ENCODE assay signal across 19 cellular contexts in the genomic region with DNA sequence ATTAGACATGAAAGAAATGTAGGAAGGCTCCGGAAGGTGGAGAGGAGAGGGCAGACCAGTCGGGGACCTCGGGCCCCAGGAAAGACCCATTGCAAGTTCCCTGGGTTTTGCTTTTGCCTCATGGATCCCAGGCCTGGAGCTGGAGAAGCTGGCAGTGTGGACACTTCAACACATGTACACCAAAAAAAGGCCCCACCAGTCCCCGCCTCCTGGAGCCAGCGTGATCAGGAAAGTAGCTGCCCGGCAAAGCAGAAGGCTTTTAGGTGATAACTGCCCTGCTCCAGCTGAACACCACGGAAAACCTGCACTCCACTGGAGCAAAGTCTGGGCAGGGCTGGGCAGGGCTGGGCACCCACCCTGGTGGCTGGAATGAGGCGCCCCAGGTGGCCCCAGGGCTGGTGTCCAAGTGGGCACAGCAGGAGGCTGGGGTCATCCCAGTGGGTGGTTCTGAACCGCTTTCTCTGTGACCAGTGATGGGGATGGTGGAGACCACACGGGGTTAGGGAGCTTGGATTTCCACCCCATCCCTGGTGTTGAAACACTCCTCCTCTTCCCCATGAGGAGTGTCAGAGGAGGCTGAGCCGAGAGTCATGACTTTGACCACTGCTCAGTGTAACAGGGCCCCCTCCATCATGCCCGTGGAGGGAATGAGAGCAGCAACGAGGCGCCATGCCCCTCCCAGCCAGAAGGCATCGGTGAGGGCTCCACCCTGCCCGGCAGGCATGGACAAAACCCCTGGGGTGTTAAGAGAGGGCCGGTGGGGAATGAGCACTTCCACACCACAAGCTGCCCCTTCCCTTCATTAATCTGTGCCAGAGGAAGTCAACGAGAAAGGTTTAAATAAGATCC. TPM values are rescaled to one million over a fixed set of nuclear protein-coding genes. Genes with fewer than 3 reads are reported as not detected.
DNase-seq lines count a peak whose midpoint lies in the region; ATAC-seq, FAIRE-seq and TF ChIP-seq lines count a peak whose summit lies in the region.
"Had no signal": no experiment of that assay in that cellular context is flagged by ENCODE, and none has a peak within 500 bp of the region (broad histone marks: within the 10 kb centered on the region; RNA-seq: fewer than 3 reads in every experiment).

No MANE protein-coding gene starts in this region.

- no peaks in the 10 kb centered on the region for H3K4me1 ChIP-seq in kidney (ENCODE audit: control insufficient read depth in 1 of 2, insufficient read depth in 1 of 2, low read depth in 1 of 2, low read length in 2 of 2)
- H3K4me1 ChIP-seq in sigmoid colon, result no peaks in the 10 kb centered on the region
- H3K4me1 ChIP-seq: HAP-1 had no signal

- no peak for TF ChIP-seq POLR2A in sigmoid colon (IDR thresholded peaks at IDR 0.05)

- DNase-seq in activated CD8-positive, alpha-beta memory T cell treated with anti-CD3 and anti-CD28 coated beads, Interleukin-2, amount 50 U/mL, for 48 hours, result peak; percentile 20
- DNase-seq in activated CD8-positive, alpha-beta memory T cell treated with anti-CD3 and anti-CD28 coated beads, Interleukin-2, amount 50 U/mL, for 4 hours, result no peak
- DNase-seq in kidney (peak; percentile 68), sigmoid colon (peak; percentile 48), brain microvascular endothelial cell (no peak), GM19238 (ENCODE audit: insufficient read length, low spot score) (no peak)
- DNase-seq: DMS79 treated with DMSO at 0.1 percent for 48 hours, Kasumi-1, MM.1S, NCI-H1092 treated with DMSO at 0.1 percent for 48 hours, NCI-H2081 treated with DMSO at 0.1 percent for 48 hours, NCI-H524 had no signal

- TF ChIP-seq EP300 in Ishikawa (IDR thresholded peaks at IDR 0.05; ENCODE audit: borderline replicate concordance) (peak; percentile 96), sigmoid colon (IDR thresholded peaks at IDR 0.05) (no peak)

- intact Hi-C loops in kidney (cut with DNase I) (no loop called here), sigmoid colon (cut with DNase I) (no loop called here)

- H3K4me3 ChIP-seq in kidney (ENCODE audit: low read length in 2 of 2) (no peak overlapping the region), sigmoid colon (no peak overlapping the region), brain microvascular endothelial cell (ENCODE audit: low read depth, low read length) (no peak overlapping the region)
- H3K4me3 ChIP-seq: BLaER1 treated with 17β-estradiol and CSF1 and Interleukin-3, amounts not matched to agents 10 nM and 100 nM; HAP-1 had no signal

- no peaks in the 10 kb centered on the region for H3K36me3 ChIP-seq in kidney (ENCODE audit: control insufficient read depth in 1 of 2, insufficient read depth in 2 of 2, low read length in 2 of 2)
- H3K36me3 ChIP-seq in sigmoid colon, result no peaks in the 10 kb centered on the region
- no peaks in the 10 kb centered on the region for H3K36me3 ChIP-seq in brain microvascular endothelial cell (replicated peaks)
- H3K36me3 ChIP-seq: BLaER1 treated with 17β-estradiol and CSF1 and Interleukin-3, amounts not matched to agents 10 nM and 100 nM; HAP-1 had no signal

- in situ Hi-C loops in brain microvascular endothelial cell (cut with HindIII; ENCODE audit: low pct_ligation_motif_present, low sequenced_read_pairs), result no loop called here

- H3K9me3 ChIP-seq in kidney (ENCODE audit: control insufficient read depth in 1 of 2, low read length in 2 of 2) (peaks cover 0 to 10% of the 10 kb centered on the region in 2 donors), sigmoid colon (peaks cover 0 to 12% (median 4%) of the 10 kb centered on the region in 4 donors)

- WGBS in sigmoid colon, 2 donors, result 83% methylated on average over 18 of the region's 18 CpGs

- TF ChIP-seq RAD21 in Ishikawa (IDR thresholded peaks at IDR 0.05; ENCODE audit: low read depth), result peak; percentile 10; the same call in 1 of the 2 replicates

- peaks cover 0 to 17% (median 0%) of the 10 kb centered on the region in 3 donors for H3K27me3 ChIP-seq in sigmoid colon
- no peaks in the 10 kb centered on the region for H3K27me3 ChIP-seq in brain microvascular endothelial cell (replicated peaks)
- H3K27me3 ChIP-seq: BLaER1 treated with 17β-estradiol and CSF1 and Interleukin-3, amounts not matched to agents 10 nM and 100 nM had no signal

- no peak for ATAC-seq in GM21786 (IDR thresholded peaks at IDR 0.05; ENCODE audit: unreplicated experiment)
- ATAC-seq: Panc1 had no signal

- no peak overlapping the region for H3K9ac ChIP-seq in kidney (ENCODE audit: low read length in 2 of 2)
- H3K9ac ChIP-seq: BLaER1 treated with 17β-estradiol and CSF1 and Interleukin-3, amounts not matched to agents 10 nM and 100 nM had no signal

- H3K27ac ChIP-seq in kidney (ENCODE audit: low read depth in 2 of 2, low read length in 2 of 2), result no peak overlapping the region
- H3K27ac ChIP-seq in sigmoid colon, result no peak overlapping the region
- no peak overlapping the region for H3K27ac ChIP-seq in brain microvascular endothelial cell
- H3K27ac ChIP-seq: BLaER1 treated with 17β-estradiol and CSF1 and Interleukin-3, amounts not matched to agents 10 nM and 100 nM had no signal

- FAIRE-seq in kidney (lab: Jason Lieb, UNC), result no peak
- FAIRE-seq: A204.1 had no signal

- TF ChIP-seq CTCF in kidney (IDR thresholded peaks at IDR 0.05; ENCODE audit: borderline replicate concordance, extremely low read depth, insufficient read depth) (no peak), sigmoid colon (IDR thresholded peaks at IDR 0.05) (no peak), brain microvascular endothelial cell (IDR thresholded peaks at IDR 0.05; ENCODE audit: low read depth, low read length, missing control alignments) (no peak)

TF ChIP-seq in Ishikawa, 13 proteins besides CTCF, POLR2A, EP300 and RAD21:
- TF ChIP-seq, protein P1, sequence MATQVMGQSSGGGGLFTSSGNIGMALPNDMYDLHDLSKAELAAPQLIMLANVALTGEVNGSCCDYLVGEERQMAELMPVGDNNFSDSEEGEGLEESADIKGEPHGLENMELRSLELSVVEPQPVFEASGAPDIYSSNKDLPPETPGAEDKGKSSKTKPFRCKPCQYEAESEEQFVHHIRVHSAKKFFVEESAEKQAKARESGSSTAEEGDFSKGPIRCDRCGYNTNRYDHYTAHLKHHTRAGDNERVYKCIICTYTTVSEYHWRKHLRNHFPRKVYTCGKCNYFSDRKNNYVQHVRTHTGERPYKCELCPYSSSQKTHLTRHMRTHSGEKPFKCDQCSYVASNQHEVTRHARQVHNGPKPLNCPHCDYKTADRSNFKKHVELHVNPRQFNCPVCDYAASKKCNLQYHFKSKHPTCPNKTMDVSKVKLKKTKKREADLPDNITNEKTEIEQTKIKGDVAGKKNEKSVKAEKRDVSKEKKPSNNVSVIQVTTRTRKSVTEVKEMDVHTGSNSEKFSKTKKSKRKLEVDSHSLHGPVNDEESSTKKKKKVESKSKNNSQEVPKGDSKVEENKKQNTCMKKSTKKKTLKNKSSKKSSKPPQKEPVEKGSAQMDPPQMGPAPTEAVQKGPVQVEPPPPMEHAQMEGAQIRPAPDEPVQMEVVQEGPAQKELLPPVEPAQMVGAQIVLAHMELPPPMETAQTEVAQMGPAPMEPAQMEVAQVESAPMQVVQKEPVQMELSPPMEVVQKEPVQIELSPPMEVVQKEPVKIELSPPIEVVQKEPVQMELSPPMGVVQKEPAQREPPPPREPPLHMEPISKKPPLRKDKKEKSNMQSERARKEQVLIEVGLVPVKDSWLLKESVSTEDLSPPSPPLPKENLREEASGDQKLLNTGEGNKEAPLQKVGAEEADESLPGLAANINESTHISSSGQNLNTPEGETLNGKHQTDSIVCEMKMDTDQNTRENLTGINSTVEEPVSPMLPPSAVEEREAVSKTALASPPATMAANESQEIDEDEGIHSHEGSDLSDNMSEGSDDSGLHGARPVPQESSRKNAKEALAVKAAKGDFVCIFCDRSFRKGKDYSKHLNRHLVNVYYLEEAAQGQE (IDR thresholded peaks at IDR 0.05; ENCODE audit: low read depth), result no peak
- TF ChIP-seq YY1 (IDR thresholded peaks at IDR 0.05; ENCODE audit: low read depth), result peak; percentile 63
- peak; percentile 98 for TF ChIP-seq TCF12 (IDR thresholded peaks at IDR 0.05; ENCODE audit: low read depth)
- TF ChIP-seq NFIC (IDR thresholded peaks at IDR 0.05), result peak; percentile 93
- TF ChIP-seq, protein P2, sequence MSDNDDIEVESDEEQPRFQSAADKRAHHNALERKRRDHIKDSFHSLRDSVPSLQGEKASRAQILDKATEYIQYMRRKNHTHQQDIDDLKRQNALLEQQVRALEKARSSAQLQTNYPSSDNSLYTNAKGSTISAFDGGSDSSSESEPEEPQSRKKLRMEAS (IDR thresholded peaks at IDR 0.05), result no peak; the same call in 1 of the 2 replicates
- TF ChIP-seq TEAD4 (IDR thresholded peaks at IDR 0.05), result peak; percentile 80
- TF ChIP-seq, protein P3, sequence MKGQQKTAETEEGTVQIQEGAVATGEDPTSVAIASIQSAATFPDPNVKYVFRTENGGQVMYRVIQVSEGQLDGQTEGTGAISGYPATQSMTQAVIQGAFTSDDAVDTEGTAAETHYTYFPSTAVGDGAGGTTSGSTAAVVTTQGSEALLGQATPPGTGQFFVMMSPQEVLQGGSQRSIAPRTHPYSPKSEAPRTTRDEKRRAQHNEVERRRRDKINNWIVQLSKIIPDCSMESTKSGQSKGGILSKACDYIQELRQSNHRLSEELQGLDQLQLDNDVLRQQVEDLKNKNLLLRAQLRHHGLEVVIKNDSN (IDR thresholded peaks at IDR 0.05), result no peak; the same call in 1 of the 2 replicates
- peak; percentile 33; the same call in 1 of the 2 replicates for TF ChIP-seq ZBTB7A (IDR thresholded peaks at IDR 0.05; ENCODE audit: low read depth)
- peak; percentile 88 for TF ChIP-seq FOXM1 (IDR thresholded peaks at IDR 0.05; ENCODE audit: borderline replicate concordance, low read depth)
- TF ChIP-seq CEBPB (IDR thresholded peaks at IDR 0.05), result peak; percentile 57; the same call in 1 of the 2 replicates
- TF ChIP-seq CREB1 (IDR thresholded peaks at IDR 0.05; ENCODE audit: low read depth), result no peak
- no peak for TF ChIP-seq EGR1 (IDR thresholded peaks at IDR 0.05)
- no peak; the same call in 1 of the 2 replicates for TF ChIP-seq TAF1 (IDR thresholded peaks at IDR 0.05; ENCODE audit: low read depth)

RNA-seq across cellular contexts. Expression of a gene that starts 16.9 kb away (rescaled TPM):
- total RNA-seq in kidney, result 0.03 TPM
- not detected for polyA plus RNA-seq in kidney (ENCODE audit: insufficient read depth, low read depth, low replicate concordance)
- under 1 TPM in 1 of 4 donors, not detected in 3; under 0.01 TPM for total RNA-seq in sigmoid colon
- under 1 TPM in 2 of 3 donors, not detected in 1; under 0.01 to 0.09 TPM for polyA plus RNA-seq in sigmoid colon
- total RNA-seq: G401 had no signal

Comparison
In these comparisons a context has a peak if more than half of its experiments do, and no peak if none do; other contexts are left out.
1. DNase-seq: peak in activated CD8-positive, alpha-beta memory T cell treated with anti-CD3 and anti-CD28 coated beads, Interleukin-2, amount 50 U/mL, for 48 hours (single experiment), kidney (single experiment) and sigmoid colon (single experiment); none in activated CD8-positive, alpha-beta memory T cell treated with anti-CD3 and anti-CD28 coated beads, Interleukin-2, amount 50 U/mL, for 4 hours (single experiment), brain microvascular endothelial cell (single experiment) and GM19238 (single experiment).